Comparison of ENCODE assay signal across 1 cellular context in genomic region chr10:6445671-6446278, GRCh38.
TF ChIP-seq lines count a peak whose summit lies in the region.

No MANE protein-coding gene starts in this region.

TF ChIP-seq in K562, 482 proteins besides CTCF, POLR2A, EP300 and RAD21 (continued from another document and continues in another):
- TF ChIP-seq GMEB1 (CRISPR knock-in tag; IDR thresholded peaks at IDR 0.05) (no peak), ZBED1 (IDR thresholded peaks at IDR 0.05) (no peak), PHF20 (IDR thresholded peaks at IDR 0.05; ENCODE audit: partially characterized antibody) (no peak), E2F1 (CRISPR knock-in tag; IDR thresholded peaks at IDR 0.05) (no peak), TRIM24 (IDR thresholded peaks at IDR 0.05) (no peak), ZNF668 (CRISPR knock-in tag; IDR thresholded peaks at IDR 0.05) (no peak), HNRNPLL (IDR thresholded peaks at IDR 0.05; ENCODE audit: low read depth, low read length, poor library complexity, severe bottlenecking) (no peak), CREB3 (tag; conservative IDR thresholded peaks at IDR 0.05; ENCODE audit: low read depth) (no peak), ZNF407 (IDR thresholded peaks at IDR 0.05; ENCODE audit: low read depth) (no peak), NFE2L1 (tag; IDR thresholded peaks at IDR 0.05; ENCODE audit: borderline replicate concordance, low read depth) (no peak), NCOA1 (IDR thresholded peaks at IDR 0.05; ENCODE audit: low read depth) (no peak), NKRF (IDR thresholded peaks at IDR 0.05; ENCODE audit: borderline replicate concordance) (no peak), ZNF318 (IDR thresholded peaks at IDR 0.05; ENCODE audit: borderline replicate concordance in 1 of 2, low read depth in 1 of 2) (no peak)
